ENCODE assay signal across 8 cellular contexts in genomic region chr14:45085004-45085403, GRCh38. TPM values are rescaled to one million over a fixed set of nuclear protein-coding genes. Genes with fewer than 3 reads are reported as not detected.
A peak's percentile ranks its signal among the peaks of the same experiment; 100 is the strongest.
DNase-seq lines count a peak whose midpoint lies in the region; ATAC-seq and TF ChIP-seq lines count a peak whose summit lies in the region.

No MANE protein-coding gene starts in this region.

- peaks cover 56% of the 10 kb centered on the region for H3K4me1 Mint-ChIP-seq in activated T-cell treated with anti-CD3 and anti-CD28 coated beads, Interleukin-2, amount 50 U/mL, for 72 hours (ENCODE audit: low read depth)

- H3K27me3 Mint-ChIP-seq in activated T-cell treated with anti-CD3 and anti-CD28 coated beads, Interleukin-2, amount 50 U/mL, for 72 hours (ENCODE audit: low read depth): no peaks in the 10 kb centered on the region

- TF ChIP-seq CTCF in VCaP (conservative IDR thresholded peaks at IDR 0.05): no peak
- no peak for TF ChIP-seq CTCF in sigmoid colon (IDR thresholded peaks at IDR 0.05)

- no peak for ATAC-seq in activated T-cell treated with anti-CD3 and anti-CD28 coated beads, Interleukin-2, amount 50 U/mL, for 72 hours (replicated peaks in 1 of 2)
- no peak for ATAC-seq in HG03469 (IDR thresholded peaks at IDR 0.05; ENCODE audit: unreplicated experiment)
- ATAC-seq in HG02840 (IDR thresholded peaks at IDR 0.05; ENCODE audit: low FRiP score, unreplicated experiment): no peak

- no peak for DNase-seq in activated T-cell treated with anti-CD3 and anti-CD28 coated beads, Interleukin-2, amount 50 U/mL, for 72 hours
- DNase-seq in activated T-cell treated with anti-CD3 and anti-CD28 coated beads, Interleukin-2, amount 50 U/mL, for 1 hour: no peak
- DNase-seq in globus pallidus (ENCODE audit: low spot score) (peak; percentile 4), sigmoid colon (no peak), hepatic stellate cell (ENCODE audit: low spot score) (no peak)

- H3K9me3 ChIP-seq in sigmoid colon: no peaks in the 10 kb centered on the region

- intact Hi-C loops in sigmoid colon (cut with DNase I): loop anchor here (2.0 kb wide), 2 partner anchors 50 to 188 kb away; partner anchors contain the start of genes FANCM and FKBP3

- no peaks in the 10 kb centered on the region for H3K36me3 ChIP-seq in sigmoid colon

- peaks cover 0 to 54% (median 38%) of the 10 kb centered on the region in 4 donors for H3K4me1 ChIP-seq in sigmoid colon

- no peaks in the 10 kb centered on the region for H3K9me3 Mint-ChIP-seq in activated T-cell treated with anti-CD3 and anti-CD28 coated beads, Interleukin-2, amount 50 U/mL, for 72 hours

- WGBS in sigmoid colon, 2 donors: 1 to 4% methylated on average over 3 of the region's 3 CpGs

- TF ChIP-seq EP300 in sigmoid colon (IDR thresholded peaks at IDR 0.05): no peak

- H3K27ac ChIP-seq in VCaP: peak overlapping the region; percentile 88
- peak overlapping the region; percentile 80 to 87 (median 84) for H3K27ac ChIP-seq in sigmoid colon

- peak overlapping the region; percentile 94 to 98 for H3K4me3 Mint-ChIP-seq in activated T-cell treated with anti-CD3 and anti-CD28 coated beads, Interleukin-2, amount 50 U/mL, for 72 hours

- H3K4me3 ChIP-seq in sigmoid colon: peak overlapping the region; percentile 56 to 73 (median 67)

- H3K27ac Mint-ChIP-seq in activated T-cell treated with anti-CD3 and anti-CD28 coated beads, Interleukin-2, amount 50 U/mL, for 72 hours: peak overlapping the region; percentile 97

- TF ChIP-seq POLR2A in sigmoid colon (IDR thresholded peaks at IDR 0.05): no peak

- H3K36me3 Mint-ChIP-seq in activated T-cell treated with anti-CD3 and anti-CD28 coated beads, Interleukin-2, amount 50 U/mL, for 72 hours (ENCODE audit: insufficient read depth in 2 of 2): peaks cover 4 to 8% of the 10 kb centered on the region in 2 donors

- no peaks in the 10 kb centered on the region for H3K27me3 ChIP-seq in sigmoid colon

RNA-seq across cellular contexts. Expression of gene PRPF39, which starts 1.1 kb away (rescaled TPM):
- total RNA-seq in activated T-cell treated with anti-CD3 and anti-CD28 coated beads, Interleukin-2, amount 50 U/mL, for 72 hours: 10 to 100 TPM; 40.5 to 49.7 TPM
- 10 to 100 TPM; 23.2 to 41.0 (median 30.0) TPM for total RNA-seq in sigmoid colon
- polyA plus RNA-seq in sigmoid colon: 10 to 100 TPM in 1 of 3 donors, 1 to 10 TPM in 2; 5.5 to 12.6 (median 8.4) TPM

RNA-seq across cellular contexts. Expression of gene FKBP3, which starts 49.3 kb away (rescaled TPM):
- 10 to 100 TPM; 48.6 to 49.6 TPM for total RNA-seq in activated T-cell treated with anti-CD3 and anti-CD28 coated beads, Interleukin-2, amount 50 U/mL, for 72 hours
- 10 to 100 TPM; 32.6 to 68.0 (median 56.8) TPM for total RNA-seq in sigmoid colon
- polyA plus RNA-seq in sigmoid colon: 100 to 1,000 TPM in 1 of 3 donors, 10 to 100 TPM in 2; 71.5 to 113 (median 78.1) TPM

RNA-seq across cellular contexts. Expression of gene FANCM, which starts 50.7 kb away (rescaled TPM):
- total RNA-seq in activated T-cell treated with anti-CD3 and anti-CD28 coated beads, Interleukin-2, amount 50 U/mL, for 72 hours: 10 to 100 TPM; 12.4 to 13.5 TPM
- total RNA-seq in sigmoid colon: 1 to 10 TPM; 2.8 to 6.8 (median 4.3) TPM
- 1 to 10 TPM in 2 of 3 donors, under 1 TPM in 1; 0.46 to 2.5 (median 2.4) TPM for polyA plus RNA-seq in sigmoid colon
